ENCODE assay signal across 1 cellular context in the genomic region with DNA sequence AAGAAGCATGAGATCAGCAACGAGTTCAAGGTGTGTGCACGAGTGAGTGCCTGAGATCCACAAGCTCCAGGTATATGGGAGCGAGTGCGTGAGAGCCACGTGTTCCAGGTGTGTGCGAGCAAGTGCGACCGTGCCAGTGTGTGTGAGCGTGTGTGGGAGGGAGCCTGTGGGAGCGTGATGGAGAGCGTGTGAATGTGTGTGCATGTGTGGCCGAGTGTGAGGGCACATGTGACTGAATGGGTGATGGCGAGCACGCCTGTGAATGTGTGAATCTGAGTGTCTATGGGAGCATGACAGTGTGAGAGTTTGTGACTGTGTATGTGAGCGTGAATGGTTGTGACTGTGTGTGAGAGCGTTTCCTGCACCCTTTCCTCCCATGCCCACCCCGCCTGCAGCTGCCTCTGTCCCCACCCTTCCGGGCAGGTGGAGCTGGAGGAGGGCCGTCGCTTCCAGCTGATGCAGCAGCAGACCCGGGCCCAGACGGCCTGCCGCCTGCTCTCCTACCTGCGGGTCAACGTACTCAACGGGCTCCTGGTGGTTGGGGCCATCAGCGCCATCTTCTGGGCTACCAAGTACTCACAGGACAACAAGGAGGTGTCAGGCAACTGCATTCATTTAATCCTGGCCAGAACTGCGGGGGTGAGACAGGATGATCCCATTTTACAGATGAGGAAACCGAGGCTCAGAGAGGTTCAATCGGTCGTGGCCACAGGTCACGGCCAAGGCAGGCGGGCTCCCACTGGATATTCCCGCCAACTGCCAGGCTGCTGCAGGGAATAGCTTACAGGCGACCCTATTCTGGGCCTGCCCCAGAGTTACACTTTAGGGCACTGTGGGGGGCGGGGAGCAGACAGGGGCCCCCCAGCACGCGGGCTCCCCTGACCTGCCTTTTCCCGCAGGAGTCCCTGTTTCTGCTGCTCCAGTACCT.
A peak's percentile ranks its signal among the peaks of the same experiment; 100 is the strongest.
TF ChIP-seq lines count a peak whose summit lies in the region.

No MANE protein-coding gene starts in this region.

TF ChIP-seq in HepG2, 621 proteins besides CTCF, POLR2A, EP300 and RAD21 (continued from another document and continues in another):
- TF ChIP-seq, protein P1, sequence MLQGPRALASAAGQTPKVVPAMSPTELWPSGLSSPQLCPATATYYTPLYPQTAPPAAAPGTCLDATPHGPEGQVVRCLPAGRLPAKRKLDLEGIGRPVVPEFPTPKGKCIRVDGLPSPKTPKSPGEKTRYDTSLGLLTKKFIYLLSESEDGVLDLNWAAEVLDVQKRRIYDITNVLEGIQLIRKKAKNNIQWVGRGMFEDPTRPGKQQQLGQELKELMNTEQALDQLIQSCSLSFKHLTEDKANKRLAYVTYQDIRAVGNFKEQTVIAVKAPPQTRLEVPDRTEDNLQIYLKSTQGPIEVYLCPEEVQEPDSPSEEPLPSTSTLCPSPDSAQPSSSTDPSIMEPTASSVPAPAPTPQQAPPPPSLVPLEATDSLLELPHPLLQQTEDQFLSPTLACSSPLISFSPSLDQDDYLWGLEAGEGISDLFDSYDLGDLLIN (CRISPR knock-in tag; IDR thresholded peaks at IDR 0.05; ENCODE audit: borderline replicate concordance): no peak
- TF ChIP-seq ZNF660 (CRISPR knock-in tag; IDR thresholded peaks at IDR 0.05; ENCODE audit: borderline replicate concordance, low read depth): no peak
- no peak for TF ChIP-seq MATR3 (CRISPR knock-in tag; IDR thresholded peaks at IDR 0.05)
- TF ChIP-seq E2F1 (CRISPR knock-in tag; IDR thresholded peaks at IDR 0.05): no peak
- no peak for TF ChIP-seq DDIT3 (CRISPR knock-in tag; IDR thresholded peaks at IDR 0.05)
- TF ChIP-seq PCBP1 (IDR thresholded peaks at IDR 0.05; ENCODE audit: borderline replicate concordance, low read depth, low read length): 0 out of 2 replicates have a peak, but pooled peaks have one; percentile 72
- no peak for TF ChIP-seq PLRG1 (conservative IDR thresholded peaks at IDR 0.05)
- TF ChIP-seq, protein P2, sequence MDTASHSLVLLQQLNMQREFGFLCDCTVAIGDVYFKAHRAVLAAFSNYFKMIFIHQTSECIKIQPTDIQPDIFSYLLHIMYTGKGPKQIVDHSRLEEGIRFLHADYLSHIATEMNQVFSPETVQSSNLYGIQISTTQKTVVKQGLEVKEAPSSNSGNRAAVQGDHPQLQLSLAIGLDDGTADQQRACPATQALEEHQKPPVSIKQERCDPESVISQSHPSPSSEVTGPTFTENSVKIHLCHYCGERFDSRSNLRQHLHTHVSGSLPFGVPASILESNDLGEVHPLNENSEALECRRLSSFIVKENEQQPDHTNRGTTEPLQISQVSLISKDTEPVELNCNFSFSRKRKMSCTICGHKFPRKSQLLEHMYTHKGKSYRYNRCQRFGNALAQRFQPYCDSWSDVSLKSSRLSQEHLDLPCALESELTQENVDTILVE (CRISPR knock-in tag; IDR thresholded peaks at IDR 0.05): no peak
- no peak; the same call in 1 of the 2 replicates for TF ChIP-seq MEIS1 (CRISPR knock-in tag; IDR thresholded peaks at IDR 0.05; ENCODE audit: borderline replicate concordance)
- TF ChIP-seq PAWR (CRISPR knock-in tag; IDR thresholded peaks at IDR 0.05; ENCODE audit: borderline replicate concordance): no peak
- no peak for TF ChIP-seq PHB2 (IDR thresholded peaks at IDR 0.05; ENCODE audit: partially characterized antibody)
- no peak for TF ChIP-seq ZNF704 (CRISPR knock-in tag; IDR thresholded peaks at IDR 0.05; ENCODE audit: borderline replicate concordance)
- TF ChIP-seq ZNF354B (CRISPR knock-in tag; IDR thresholded peaks at IDR 0.05): no peak
- TF ChIP-seq CSRNP2 (CRISPR knock-in tag; conservative IDR thresholded peaks at IDR 0.05; ENCODE audit: low read depth): no peak
- TF ChIP-seq SIN3B (IDR thresholded peaks at IDR 0.05; ENCODE audit: low read length): no peak
- TF ChIP-seq ARNT (IDR thresholded peaks at IDR 0.05): no peak
- TF ChIP-seq SP1 (IDR thresholded peaks at IDR 0.05): no peak
- no peak; the same call in 1 of the 2 replicates for TF ChIP-seq SP1 (CRISPR knock-in tag; IDR thresholded peaks at IDR 0.05)
- TF ChIP-seq ETV6 (CRISPR knock-in tag; conservative IDR thresholded peaks at IDR 0.05): no peak
- no peak for TF ChIP-seq EZH2 (conservative IDR thresholded peaks at IDR 0.05; ENCODE audit: low read depth, low read length)
- no peak for TF ChIP-seq FOXK2 (IDR thresholded peaks at IDR 0.05)
- no peak for TF ChIP-seq NR2F2 (IDR thresholded peaks at IDR 0.05; ENCODE audit: borderline replicate concordance, low read depth)
- TF ChIP-seq, protein P3, sequence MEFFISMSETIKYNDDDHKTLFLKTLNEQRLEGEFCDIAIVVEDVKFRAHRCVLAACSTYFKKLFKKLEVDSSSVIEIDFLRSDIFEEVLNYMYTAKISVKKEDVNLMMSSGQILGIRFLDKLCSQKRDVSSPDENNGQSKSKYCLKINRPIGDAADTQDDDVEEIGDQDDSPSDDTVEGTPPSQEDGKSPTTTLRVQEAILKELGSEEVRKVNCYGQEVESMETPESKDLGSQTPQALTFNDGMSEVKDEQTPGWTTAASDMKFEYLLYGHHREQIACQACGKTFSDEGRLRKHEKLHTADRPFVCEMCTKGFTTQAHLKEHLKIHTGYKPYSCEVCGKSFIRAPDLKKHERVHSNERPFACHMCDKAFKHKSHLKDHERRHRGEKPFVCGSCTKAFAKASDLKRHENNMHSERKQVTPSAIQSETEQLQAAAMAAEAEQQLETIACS (CRISPR knock-in tag; IDR thresholded peaks at IDR 0.05): no peak
- peak; percentile 33; the same call in 1 of the 2 replicates for TF ChIP-seq SP5 (CRISPR knock-in tag; IDR thresholded peaks at IDR 0.05; ENCODE audit: borderline replicate concordance, low read depth)
- TF ChIP-seq ZKSCAN1 (IDR thresholded peaks at IDR 0.05; ENCODE audit: low read length): no peak
- TF ChIP-seq GABPA (IDR thresholded peaks at IDR 0.05; ENCODE audit: low read depth, low read length): no peak
- TF ChIP-seq GABPA (CRISPR knock-in tag; IDR thresholded peaks at IDR 0.05; ENCODE audit: low read depth): no peak
- TF ChIP-seq ZNF225 (CRISPR knock-in tag; IDR thresholded peaks at IDR 0.05): peak; percentile 24; the same call in 1 of the 2 replicates
- no peak for TF ChIP-seq TCF7 (IDR thresholded peaks at IDR 0.05; ENCODE audit: low read depth)
- TF ChIP-seq ZNF138 (CRISPR knock-in tag; IDR thresholded peaks at IDR 0.05; ENCODE audit: low read depth): peak; percentile 51; the same call in 1 of the 2 replicates
- TF ChIP-seq GLI4 (CRISPR knock-in tag; IDR thresholded peaks at IDR 0.05; ENCODE audit: borderline replicate concordance): no peak
- no peak for TF ChIP-seq ZBTB3 (CRISPR knock-in tag; IDR thresholded peaks at IDR 0.05; ENCODE audit: borderline replicate concordance, low read depth)
- no peak for TF ChIP-seq ZNF639 (CRISPR knock-in tag; conservative IDR thresholded peaks at IDR 0.05)
- TF ChIP-seq RBM39 (IDR thresholded peaks at IDR 0.05; ENCODE audit: low read depth, low read length, poor library complexity, severe bottlenecking): no peak
- no peak for TF ChIP-seq GTF3A (CRISPR knock-in tag; conservative IDR thresholded peaks at IDR 0.05)
- TF ChIP-seq ESRRA (CRISPR knock-in tag; IDR thresholded peaks at IDR 0.05; ENCODE audit: low read depth): no peak
- no peak; the same call in 1 of the 2 replicates for TF ChIP-seq CENPT (CRISPR knock-in tag; IDR thresholded peaks at IDR 0.05; ENCODE audit: low read depth)
- no peak for TF ChIP-seq ZHX2 (IDR thresholded peaks at IDR 0.05; ENCODE audit: low read depth)
- no peak for TF ChIP-seq ZHX2 (CRISPR knock-in tag; IDR thresholded peaks at IDR 0.05; ENCODE audit: borderline replicate concordance)
- TF ChIP-seq ZBTB2 (CRISPR knock-in tag; IDR thresholded peaks at IDR 0.05; ENCODE audit: low read depth): no peak
- no peak for TF ChIP-seq CEBPG (CRISPR knock-in tag; IDR thresholded peaks at IDR 0.05)
- TF ChIP-seq SOX6 (IDR thresholded peaks at IDR 0.05): no peak
- no peak for TF ChIP-seq SOX6 (CRISPR knock-in tag; IDR thresholded peaks at IDR 0.05)
- peak; percentile 31; the same call in 1 of the 2 replicates for TF ChIP-seq MED1 (CRISPR knock-in tag; IDR thresholded peaks at IDR 0.05)
- no peak for TF ChIP-seq SMAD9 (CRISPR knock-in tag; IDR thresholded peaks at IDR 0.05)
- TF ChIP-seq NFRKB (IDR thresholded peaks at IDR 0.05): no peak
- peak; percentile 25 for TF ChIP-seq CBX1 (IDR thresholded peaks at IDR 0.05; ENCODE audit: low read depth)
